12 cellular contexts compared by ENCODE assay signal in the genomic region with DNA sequence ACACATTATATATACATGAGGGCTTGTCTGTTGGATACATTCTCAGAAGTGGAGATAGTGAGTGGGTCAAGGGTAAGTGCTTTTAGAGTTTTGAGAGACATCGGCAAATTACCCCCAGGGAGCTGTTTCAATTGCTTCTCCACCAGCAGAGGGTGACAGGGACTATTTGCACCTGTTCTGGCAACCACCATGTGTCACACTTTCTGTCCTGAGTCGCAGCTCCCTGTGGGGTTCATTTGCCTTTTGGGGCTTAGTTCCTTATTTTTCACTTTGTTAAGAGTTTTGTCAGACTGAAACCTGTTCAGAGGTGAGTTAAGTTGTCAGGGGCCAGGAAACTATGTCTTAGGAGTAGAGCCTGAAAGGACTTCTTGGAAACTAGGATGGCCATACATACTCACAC. TPM values are rescaled to one million over a fixed set of nuclear protein-coding genes. Genes with fewer than 3 reads are reported as not detected.
DNase-seq lines count a peak whose midpoint lies in the region; ATAC-seq, FAIRE-seq and TF ChIP-seq lines count a peak whose summit lies in the region.
"Had no signal": no experiment of that assay in that cellular context is flagged by ENCODE, and none has a peak within 500 bp of the region (broad histone marks: within the 10 kb centered on the region; RNA-seq: fewer than 3 reads in every experiment).

No MANE protein-coding gene starts in this region.

- intact Hi-C loops in GM12878 (cut with micrococcal nuclease; ENCODE audit: unreplicated experiment) = no loop called here

- SMC1A ChIA-PET in GM12878 (lab: Charles Lee; ENCODE audit: uncharacterized antibody, unreplicated experiment) = interaction anchor here (0.8 to 1.7 kb wide), 5 partner anchors 10 to 294 kb away, joined by 3 to 10 read pairs (median 4); no protein-coding TSS in a partner anchor

- RAD21 ChIA-PET in GM12878 (lab: Charles Lee; ENCODE audit: unreplicated experiment) = interaction anchor here (0.6 to 2.3 kb wide), 9 partner anchors 10 to 234 kb away, joined by 3 to 12 read pairs (median 4); partner anchors contain the start of gene SLC36A1

- DNase-seq in GM18507 (ENCODE audit: extremely low spot score, insufficient read length, low read depth) (peak; percentile 30), GM12878 (ENCODE audit: low read depth, low spot score) (peak; percentile 66), NCI-H526 (lab: John Stamatoyannopoulos, UW) (no peak), NCI-H146 (lab: John Stamatoyannopoulos, UW) (no peak), mesenteric fat pad (ENCODE audit: low spot score) (no peak), NCI-H146 treated with DMSO at 0.1 percent for 48 hours (lab: John Stamatoyannopoulos, UW; ENCODE audit: unreplicated experiment) (no peak)
- DNase-seq: NCI-H1092; stimulated activated naive CD4-positive, alpha-beta T cell treated with Interleukin-2 at 50 U/mL for 16 hours had no signal

- no peaks in the 10 kb centered on the region for H3K27me3 ChIP-seq in GM12878 (replicated peaks in 1 of 2; ENCODE audit: control insufficient read depth in 2 of 2, insufficient read depth in 2 of 2, low read length in 1 of 2)

- in situ Hi-C loops in GM12878 (cut with MboI) = no loop called here

- no peaks in the 10 kb centered on the region for H3K9me3 ChIP-seq in GM12878 (replicated peaks; ENCODE audit: control insufficient read depth, insufficient read depth, low read length)
- H3K9me3 ChIP-seq: prostate gland had no signal

- no peak overlapping the region for H2AFZ ChIP-seq in GM12878 (ENCODE audit: control insufficient read depth, low read depth, low read length)

- peak in 1 of 2 experiments; percentile 49; a peak in 1 of 4 replicates for TF ChIP-seq EP300 in GM12878 (IDR thresholded peaks at IDR 0.05; ENCODE audit: borderline replicate concordance in 1 of 2, control insufficient read depth in 1 of 2, low read depth in 2 of 2, low read length in 2 of 2)

- no peaks in the 10 kb centered on the region for H3K79me2 ChIP-seq in GM12878 (ENCODE audit: control insufficient read depth, insufficient read depth, low read length)

- POLR2A ChIA-PET in GM12878 (lab: Charles Lee) = no interaction called here

- no peak for TF ChIP-seq POLR2A in GM12878 (IDR thresholded peaks at IDR 0.05; ENCODE audit: low read depth, low read length)

- H3K4me3 ChIP-seq in GM12878 = no peak overlapping the region
- H3K4me3 ChIP-seq: prostate gland had no signal

- peak; percentile 44; the same call in 1 of the 2 replicates for TF ChIP-seq RAD21 in GM12878 (IDR thresholded peaks at IDR 0.05; ENCODE audit: insufficient read depth, low read depth, low read length)

- CTCF ChIA-PET in GM12878 (lab: Yijun Ruan, JAX) = interaction anchor here (0.6 to 3.1 kb wide), 13 partner anchors 10 to 422 kb away, joined by 3 to 15 read pairs (median 4); partner anchors contain the start of gene SLC36A1

- peak; percentile 75 for FAIRE-seq in GM18507 (lab: Jason Lieb, UNC)
- peak; percentile 31 for FAIRE-seq in GM12878 (lab: Jason Lieb, UNC)
- FAIRE-seq: G401.6 had no signal

- no TSS peak for BruUV-seq in GM12878 (replicated peaks; lab: Mats Ljungman, UMichigan)

- H3K4me2 ChIP-seq in GM12878 (ENCODE audit: control insufficient read depth, insufficient read depth) = 0 out of 2 replicates have a peak overlapping the region, but pooled peaks have one; percentile 20

- ATAC-seq in GM19467 (IDR thresholded peaks at IDR 0.05; ENCODE audit: unreplicated experiment) (peak; percentile 98), HG03066 (IDR thresholded peaks at IDR 0.05; ENCODE audit: low read depth, unreplicated experiment) (peak; percentile 99), GM12878 (peak; percentile 98)

- TF ChIP-seq CTCF in GM12878 (IDR thresholded peaks at IDR 0.05 in 2 of 3, conservative IDR thresholded peaks at IDR 0.05 in 1 of 3; ENCODE audit: control insufficient read depth in 2 of 3, extremely low read depth in 1 of 3, insufficient read depth in 1 of 3, low read depth in 3 of 3, low read length in 3 of 3) = peak; percentile 41 to 56 (median 45); a peak in 5 of 6 replicates

- no peaks in the 10 kb centered on the region for H4K20me1 ChIP-seq in GM12878 (ENCODE audit: control insufficient read depth, insufficient read depth)

- 0% methylated on average over 2 of the region's 2 CpGs for WGBS in GM12878 (ENCODE audit: insufficient coverage, insufficient replicate concordance, low lambda C conversion rate, missing lambda C conversion rate)

- peaks cover 5% of the 10 kb centered on the region for H3K4me1 ChIP-seq in GM12878 (ENCODE audit: control insufficient read depth, insufficient read depth, low read length)
- H3K4me1 ChIP-seq: prostate gland had no signal

- no peak overlapping the region for H3K27ac ChIP-seq in GM12878 (ENCODE audit: control insufficient read depth, insufficient read depth)
- H3K27ac ChIP-seq: prostate gland had no signal

- no peak overlapping the region for H3K9ac ChIP-seq in GM12878 (ENCODE audit: control insufficient read depth, insufficient read depth, low read length)

- no peaks in the 10 kb centered on the region for H3K36me3 ChIP-seq in GM12878 (ENCODE audit: control insufficient read depth in 2 of 2, insufficient read depth in 2 of 2, low read length in 1 of 2)
- H3K36me3 ChIP-seq: prostate gland had no signal

TF ChIP-seq in GM12878, 131 proteins besides CTCF, POLR2A, EP300 and RAD21 (continues in another document):
- TF ChIP-seq MTA3 (IDR thresholded peaks at IDR 0.05; ENCODE audit: borderline replicate concordance, low read length) = no peak
- TF ChIP-seq, protein P1, sequence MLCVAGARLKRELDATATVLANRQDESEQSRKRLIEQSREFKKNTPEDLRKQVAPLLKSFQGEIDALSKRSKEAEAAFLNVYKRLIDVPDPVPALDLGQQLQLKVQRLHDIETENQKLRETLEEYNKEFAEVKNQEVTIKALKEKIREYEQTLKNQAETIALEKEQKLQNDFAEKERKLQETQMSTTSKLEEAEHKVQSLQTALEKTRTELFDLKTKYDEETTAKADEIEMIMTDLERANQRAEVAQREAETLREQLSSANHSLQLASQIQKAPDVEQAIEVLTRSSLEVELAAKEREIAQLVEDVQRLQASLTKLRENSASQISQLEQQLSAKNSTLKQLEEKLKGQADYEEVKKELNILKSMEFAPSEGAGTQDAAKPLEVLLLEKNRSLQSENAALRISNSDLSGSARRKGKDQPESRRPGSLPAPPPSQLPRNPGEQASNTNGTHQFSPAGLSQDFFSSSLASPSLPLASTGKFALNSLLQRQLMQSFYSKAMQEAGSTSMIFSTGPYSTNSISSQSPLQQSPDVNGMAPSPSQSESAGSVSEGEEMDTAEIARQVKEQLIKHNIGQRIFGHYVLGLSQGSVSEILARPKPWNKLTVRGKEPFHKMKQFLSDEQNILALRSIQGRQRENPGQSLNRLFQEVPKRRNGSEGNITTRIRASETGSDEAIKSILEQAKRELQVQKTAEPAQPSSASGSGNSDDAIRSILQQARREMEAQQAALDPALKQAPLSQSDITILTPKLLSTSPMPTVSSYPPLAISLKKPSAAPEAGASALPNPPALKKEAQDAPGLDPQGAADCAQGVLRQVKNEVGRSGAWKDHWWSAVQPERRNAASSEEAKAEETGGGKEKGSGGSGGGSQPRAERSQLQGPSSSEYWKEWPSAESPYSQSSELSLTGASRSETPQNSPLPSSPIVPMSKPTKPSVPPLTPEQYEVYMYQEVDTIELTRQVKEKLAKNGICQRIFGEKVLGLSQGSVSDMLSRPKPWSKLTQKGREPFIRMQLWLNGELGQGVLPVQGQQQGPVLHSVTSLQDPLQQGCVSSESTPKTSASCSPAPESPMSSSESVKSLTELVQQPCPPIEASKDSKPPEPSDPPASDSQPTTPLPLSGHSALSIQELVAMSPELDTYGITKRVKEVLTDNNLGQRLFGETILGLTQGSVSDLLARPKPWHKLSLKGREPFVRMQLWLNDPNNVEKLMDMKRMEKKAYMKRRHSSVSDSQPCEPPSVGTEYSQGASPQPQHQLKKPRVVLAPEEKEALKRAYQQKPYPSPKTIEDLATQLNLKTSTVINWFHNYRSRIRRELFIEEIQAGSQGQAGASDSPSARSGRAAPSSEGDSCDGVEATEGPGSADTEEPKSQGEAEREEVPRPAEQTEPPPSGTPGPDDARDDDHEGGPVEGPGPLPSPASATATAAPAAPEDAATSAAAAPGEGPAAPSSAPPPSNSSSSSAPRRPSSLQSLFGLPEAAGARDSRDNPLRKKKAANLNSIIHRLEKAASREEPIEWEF (IDR thresholded peaks at IDR 0.05; ENCODE audit: insufficient replicate concordance, low read depth, low read length) = no peak
- TF ChIP-seq, protein P2, sequence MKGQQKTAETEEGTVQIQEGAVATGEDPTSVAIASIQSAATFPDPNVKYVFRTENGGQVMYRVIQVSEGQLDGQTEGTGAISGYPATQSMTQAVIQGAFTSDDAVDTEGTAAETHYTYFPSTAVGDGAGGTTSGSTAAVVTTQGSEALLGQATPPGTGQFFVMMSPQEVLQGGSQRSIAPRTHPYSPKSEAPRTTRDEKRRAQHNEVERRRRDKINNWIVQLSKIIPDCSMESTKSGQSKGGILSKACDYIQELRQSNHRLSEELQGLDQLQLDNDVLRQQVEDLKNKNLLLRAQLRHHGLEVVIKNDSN (IDR thresholded peaks at IDR 0.05; ENCODE audit: borderline replicate concordance, extremely low read length, insufficient read depth, low read depth, low read length) = no peak

RNA-seq across cellular contexts. Expression of gene SLC36A1, which starts 20.1 kb away (rescaled TPM):
- total RNA-seq in GM12878 (2013; cell fraction: nucleolus; rRNA removed) = 9.4 TPM in 2 replicates
- total RNA-seq in GM12878 (2014; rRNA removed) (3.0 and 3.6 TPM in 2 replicates), GM12878 (2014; rRNA removed; fragmentation: Illumina TruSeq; extraction: Trizol) (2.3 and 2.8 TPM in 2 replicates), GM12878 (2021) (4.8 and 6.2 TPM in 2 replicates), mesenteric fat pad (23.3 TPM)
- polyA plus RNA-seq in GM12878 (2011; ENCODE audit: low read depth) = 1.1 TPM
- polyA plus RNA-seq in GM12878 (2011; rRNA removed) (3.7 and 8.2 TPM in 2 replicates), GM12878 (2014; fragmentation: Illumina TruSeq; extraction: Trizol) (4.4 and 5.1 TPM in 2 replicates), GM12878 (2014; fragmentation: Nextera tagmentation; extraction: Ambion mirVana) (under 1 TPM; 0.50 to 0.66 TPM), GM12878 (2014; rRNA removed) (3.9 and 5.1 TPM in 2 replicates), GM12878 (2016; fragmentation: Nextera tagmentation; extraction: Ambion mirVana) (1 to 10 TPM; 3.0 to 4.1 TPM)
- 5.1 and 6.0 TPM in 2 replicates for polyA plus RNA-seq in GM12878 (2011; cell fraction: cytosol; rRNA removed)
- polyA plus RNA-seq in GM12878 (2011; cell fraction: nucleus; rRNA removed) = 18.5 and 21.1 TPM in 2 replicates
- polyA plus RNA-seq in GM12878 (2012) = 1.5 and 1.8 TPM in 2 replicates
- 9.4 and 14.7 TPM in 2 replicates for polyA minus RNA-seq in GM12878 (2011; rRNA and poly(A)+ RNA removed)
- 1.6 and 2.8 TPM in 2 replicates for polyA minus RNA-seq in GM12878 (2011; cell fraction: cytosol; rRNA and poly(A)+ RNA removed)
- 15.8 and 26.5 TPM in 2 replicates for polyA minus RNA-seq in GM12878 (2011; cell fraction: nucleus; rRNA and poly(A)+ RNA removed)

Comparison
In these comparisons a context has a peak if more than half of its experiments do, and no peak if none do; other contexts are left out.
1. DNase-seq: peak in GM18507 (single experiment) and GM12878 (single experiment); none in NCI-H526 (0 of 2), NCI-H146 (single experiment), mesenteric fat pad (single experiment) and NCI-H146 treated with DMSO at 0.1 percent for 48 hours (single experiment).
2. Peak in every context shown above with its lines, with median percentiles within 50 percentile points of each other: ATAC-seq.